In the genomic region with DNA sequence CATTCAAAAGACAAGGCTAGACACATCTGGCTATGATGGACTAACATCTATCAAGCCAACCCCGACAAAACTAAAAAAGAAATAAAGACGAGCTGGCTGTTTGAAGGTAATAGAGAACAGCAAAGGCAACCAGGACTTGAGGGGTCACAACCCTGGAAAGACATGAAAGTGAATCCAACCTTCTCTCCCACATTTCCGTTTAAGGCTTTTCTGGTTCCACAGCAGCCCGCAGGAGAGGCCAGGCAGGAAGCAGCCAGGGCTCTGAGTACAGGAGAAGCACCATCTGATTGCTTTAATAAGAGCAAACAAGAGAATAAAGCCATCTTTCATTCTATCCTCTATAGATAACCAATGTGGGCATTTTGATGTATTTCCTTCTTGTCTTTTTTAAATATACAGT, we compare ENCODE assay signal across 19 cellular contexts. TPM values are rescaled to one million over a fixed set of nuclear protein-coding genes. Genes with fewer than 3 reads are reported as not detected.
DNase-seq lines count a peak whose midpoint lies in the region; ATAC-seq and TF ChIP-seq lines count a peak whose summit lies in the region.
"Had no signal": no experiment of that assay in that cellular context is flagged by ENCODE, and none has a peak within 500 bp of the region (broad histone marks: within the 10 kb centered on the region; RNA-seq: fewer than 3 reads in every experiment).

No MANE protein-coding gene starts in this region.

- no peak for ATAC-seq in GM21447 (IDR thresholded peaks at IDR 0.05; ENCODE audit: unreplicated experiment)
- ATAC-seq: CD8-positive, alpha-beta T cell had no signal

- DNase-seq in NCI-H2029 (lab: John Stamatoyannopoulos, UW) (peak; percentile 27), NCI-H2029 treated with DMSO at 0.1 percent for 48 hours (lab: John Stamatoyannopoulos, UW) (no peak), left kidney (ENCODE audit: low read depth, low spot score) (peak; percentile 81), nephron progenitor cell (no peak), substantia nigra (lab: John Stamatoyannopoulos, UW) (no peak), epidermal melanocyte (ENCODE audit: insufficient read length, low spot score) (no peak)
- DNase-seq in activated T-helper 2 cell treated with anti-CD3 and anti-CD28 coated beads, Interferon-gamma antibody, Interleukin-2, Interleukin-4, amounts not matched to agents 10 μg/mL and 5 μg/mL and 100 μg/mL, durations not matched to agents 14 hours and 24 hours and 36 hours (ENCODE audit: low spot score): no peak
- DNase-seq: Caco-2; CD4-positive, CD25-positive, alpha-beta regulatory T cell; CD8-positive, alpha-beta T cell; DMS153; DMS79 treated with DMSO at 0.1 percent for 48 hours; GF-D8; GOT3; HFFc6 had no signal

- TF ChIP-seq CTCF in nephron progenitor cell (IDR thresholded peaks at IDR 0.05): no peak

- peak overlapping the region; percentile 21 for H3K27ac ChIP-seq in substantia nigra (ENCODE audit: low read depth, low read length, poor library complexity, severe bottlenecking)
- H3K27ac ChIP-seq: BLaER1, C4-2B had no signal

- intact Hi-C loops in activated T-helper 2 cell treated with anti-CD3 and anti-CD28 coated beads, Interferon-gamma antibody, Interleukin-2, Interleukin-4, amounts not matched to agents 10 μg/mL and 5 μg/mL and 100 μg/mL, durations not matched to agents 14 hours and 24 hours and 36 hours (cut with micrococcal nuclease): no loop called here

- H3K27me3 Mint-ChIP-seq in nephron progenitor cell (ENCODE audit: low read depth, poor library complexity): no peaks in the 10 kb centered on the region
- H3K27me3 Mint-ChIP-seq in activated T-helper 2 cell treated with anti-CD3 and anti-CD28 coated beads, Interferon-gamma antibody, Interleukin-2, Interleukin-4, amounts not matched to agents 10 μg/mL and 5 μg/mL and 100 μg/mL, durations not matched to agents 14 hours and 24 hours and 36 hours (ENCODE audit: low read depth): peaks cover 3% of the 10 kb centered on the region
- H3K27me3 Mint-ChIP-seq: CD4-positive, CD25-positive, alpha-beta regulatory T cell had no signal

- peak overlapping the region; percentile 49 for H3K27ac Mint-ChIP-seq in nephron progenitor cell
- no peak overlapping the region for H3K27ac Mint-ChIP-seq in activated T-helper 2 cell treated with anti-CD3 and anti-CD28 coated beads, Interferon-gamma antibody, Interleukin-2, Interleukin-4, amounts not matched to agents 10 μg/mL and 5 μg/mL and 100 μg/mL, durations not matched to agents 14 hours and 24 hours and 36 hours
- H3K27ac Mint-ChIP-seq: B cell; CD8-positive, alpha-beta T cell; HFFc6 had no signal

- H3K4me1 Mint-ChIP-seq in nephron progenitor cell: peaks cover 38% of the 10 kb centered on the region
- H3K4me1 Mint-ChIP-seq in activated T-helper 2 cell treated with anti-CD3 and anti-CD28 coated beads, Interferon-gamma antibody, Interleukin-2, Interleukin-4, amounts not matched to agents 10 μg/mL and 5 μg/mL and 100 μg/mL, durations not matched to agents 14 hours and 24 hours and 36 hours (ENCODE audit: low read depth): peaks cover 1% of the 10 kb centered on the region
- H3K4me1 Mint-ChIP-seq: B cell; CD4-positive, CD25-positive, alpha-beta regulatory T cell had no signal

- H3K9me3 Mint-ChIP-seq in nephron progenitor cell: no peaks in the 10 kb centered on the region
- H3K9me3 Mint-ChIP-seq in activated T-helper 2 cell treated with anti-CD3 and anti-CD28 coated beads, Interferon-gamma antibody, Interleukin-2, Interleukin-4, amounts not matched to agents 10 μg/mL and 5 μg/mL and 100 μg/mL, durations not matched to agents 14 hours and 24 hours and 36 hours: no peaks in the 10 kb centered on the region
- H3K9me3 Mint-ChIP-seq: CD4-positive, CD25-positive, alpha-beta regulatory T cell; CD8-positive, alpha-beta T cell; HFFc6 had no signal

- no peak overlapping the region for H3K4me3 Mint-ChIP-seq in nephron progenitor cell
- no peak overlapping the region for H3K4me3 Mint-ChIP-seq in activated T-helper 2 cell treated with anti-CD3 and anti-CD28 coated beads, Interferon-gamma antibody, Interleukin-2, Interleukin-4, amounts not matched to agents 10 μg/mL and 5 μg/mL and 100 μg/mL, durations not matched to agents 14 hours and 24 hours and 36 hours (ENCODE audit: low read depth)
- H3K4me3 Mint-ChIP-seq: B cell; CD4-positive, CD25-positive, alpha-beta regulatory T cell; CD8-positive, alpha-beta T cell; HFFc6 had no signal

- H3K36me3 Mint-ChIP-seq in nephron progenitor cell (ENCODE audit: low read depth): peaks cover 7% of the 10 kb centered on the region
- no peaks in the 10 kb centered on the region for H3K36me3 Mint-ChIP-seq in activated T-helper 2 cell treated with anti-CD3 and anti-CD28 coated beads, Interferon-gamma antibody, Interleukin-2, Interleukin-4, amounts not matched to agents 10 μg/mL and 5 μg/mL and 100 μg/mL, durations not matched to agents 14 hours and 24 hours and 36 hours (ENCODE audit: low read depth)
- H3K36me3 Mint-ChIP-seq: CD4-positive, CD25-positive, alpha-beta regulatory T cell; CD8-positive, alpha-beta T cell had no signal

RNA-seq across cellular contexts. Expression of gene CNKSR3, which starts 14.3 kb away (rescaled TPM):
- total RNA-seq in activated T-helper 2 cell treated with anti-CD3 and anti-CD28 coated beads, Interferon-gamma antibody, Interleukin-2, Interleukin-4, amounts not matched to agents 10 μg/mL and 5 μg/mL and 100 μg/mL, durations not matched to agents 14 hours and 24 hours and 36 hours: 0.09 and 0.11 TPM in 2 replicates
- total RNA-seq: B cell; CD8-positive, alpha-beta T cell had no signal

Comparison
In these comparisons a context has a peak if more than half of its experiments do, and no peak if none do; other contexts are left out.
1. DNase-seq: peak in NCI-H2029 (single experiment) and left kidney (single experiment); none in NCI-H2029 treated with DMSO at 0.1 percent for 48 hours (single experiment), nephron progenitor cell (single experiment), substantia nigra (0 of 49), activated T-helper 2 cell treated with anti-CD3 and anti-CD28 coated beads, Interferon-gamma antibody, Interleukin-2, Interleukin-4, amounts not matched to agents 10 μg/mL and 5 μg/mL and 100 μg/mL, durations not matched to agents 14 hours and 24 hours and 36 hours (single experiment) and epidermal melanocyte (single experiment).